In genomic region chr17:50719144-50719923, GRCh38 we compare ENCODE assay signal across 8 cellular contexts. TPM values are rescaled to one million over a fixed set of nuclear protein-coding genes. Genes with fewer than 3 reads are reported as not detected.
DNase-seq lines count a peak whose midpoint lies in the region; ATAC-seq and FAIRE-seq lines count a peak whose summit lies in the region.

LUC7L3 (plus strand) TSS chr17:50719603; CDS start chr17:50719733, 130 bp downstream.

- no peak within 1 kb of the TSS for H4K5ac ChIP-seq in mesendoderm (ENCODE audit: low read length)

- H3K9ac ChIP-seq in mesendoderm (ENCODE audit: low read length), result peak within 1 kb of the TSS; percentile 96

- peak; percentile 94 for DNase-seq in COLO829 (ENCODE audit: low spot score)
- DNase-seq in HTR-8/SVneo (ENCODE audit: insufficient read length, low spot score), result peak; percentile 98
- DNase-seq in NOMO-1 treated with DMSO at 0.1 percent for 48 hours (lab: John Stamatoyannopoulos, UW; ENCODE audit: unreplicated experiment), result peak; percentile 88
- peak; percentile 83 to 87 for DNase-seq in activated CD8-positive, alpha-beta memory T cell treated with anti-CD3 and anti-CD28 coated beads for 4 hours (ENCODE audit: low read depth in 2 of 2)
- DNase-seq in effector memory CD8-positive, alpha-beta T cell, result peak; percentile 88 to 94 (median 91)
- DNase-seq in mesendoderm, result peak; percentile 97
- peak; percentile 90 for DNase-seq in stimulated activated CD8-positive, alpha-beta memory T cell treated with anti-CD3 and anti-CD28 coated beads, Interleukin-12 subunit alpha, Interleukin-12 subunit beta, amount 100 ng/mL, for 4 hours (ENCODE audit: low read depth)

- H3K4me1 ChIP-seq in mesendoderm (ENCODE audit: control insufficient read depth, low read depth, low read length), result peaks cover 6% of the 10 kb centered on the region

- no peaks in the 10 kb centered on the region for H3K36me3 ChIP-seq in mesendoderm (ENCODE audit: control insufficient read depth, insufficient read depth, low read length)

- H2BK15ac ChIP-seq in mesendoderm (replicated peaks; ENCODE audit: low read depth), result no peak within 1 kb of the TSS

- peak within 1 kb of the TSS; percentile 7 for H2BK120ac ChIP-seq in mesendoderm (ENCODE audit: low read depth, low read length)

- peak within 1 kb of the TSS; percentile 96 for H3K4me2 ChIP-seq in mesendoderm (ENCODE audit: low read length)

- H3K79me1 ChIP-seq in mesendoderm (ENCODE audit: low read length), result no peaks in the 10 kb centered on the region

- H3K18ac ChIP-seq in mesendoderm (ENCODE audit: low read length), result peak within 1 kb of the TSS; percentile 75

- peaks cover 20 to 27% of the 10 kb centered on the region in 2 donors for H3K4me1 Mint-ChIP-seq in effector memory CD8-positive, alpha-beta T cell (ENCODE audit: low read depth in 2 of 2)

- no peaks in the 10 kb centered on the region for H3K27me3 Mint-ChIP-seq in effector memory CD8-positive, alpha-beta T cell

- H2AK5ac ChIP-seq in mesendoderm (ENCODE audit: low read length), result no peak within 1 kb of the TSS

- H3K4me3 Mint-ChIP-seq in effector memory CD8-positive, alpha-beta T cell, result peak within 1 kb of the TSS; percentile 96 to 98

- H3K4ac ChIP-seq in mesendoderm (ENCODE audit: low read depth, low read length), result peak within 1 kb of the TSS; percentile 89

- H3K4me3 ChIP-seq in mesendoderm (ENCODE audit: low read length), result peak within 1 kb of the TSS; percentile 91

- peak within 1 kb of the TSS; percentile 99 for H3K56ac ChIP-seq in mesendoderm (ENCODE audit: low read length)

- no peak within 1 kb of the TSS for H4K8ac ChIP-seq in mesendoderm (ENCODE audit: low read depth, low read length)

- peak within 1 kb of the TSS; percentile 87 for H3K27ac ChIP-seq in mesendoderm (ENCODE audit: low read depth, low read length)

- H3K27me3 ChIP-seq in mesendoderm (ENCODE audit: insufficient read depth, low read length, poor library complexity), result no peaks in the 10 kb centered on the region

- peak; percentile 89 for ATAC-seq in GM21381 (IDR thresholded peaks at IDR 0.05; ENCODE audit: unreplicated experiment)
- ATAC-seq in effector memory CD8-positive, alpha-beta T cell (replicated peaks), result peak; percentile 94

- WGBS in mesendoderm (ENCODE audit: extremely low coverage, insufficient coverage, low lambda C conversion rate), result no CpG with 5 or more reads among the region's 76 CpGs

- H3K36me3 Mint-ChIP-seq in effector memory CD8-positive, alpha-beta T cell (ENCODE audit: insufficient read depth), result peaks cover 33% of the 10 kb centered on the region

- H3K23ac ChIP-seq in mesendoderm (ENCODE audit: low read length), result peak within 1 kb of the TSS; percentile 90

- peaks cover 44% of the 10 kb centered on the region for H3K79me2 ChIP-seq in mesendoderm (ENCODE audit: control insufficient read depth, insufficient read depth, low read length)

- H3K9me3 Mint-ChIP-seq in effector memory CD8-positive, alpha-beta T cell, result no peaks in the 10 kb centered on the region

- FAIRE-seq in HTR-8/SVneo (lab: Jason Lieb, UNC), result peak; percentile 86

- H3K27ac Mint-ChIP-seq in effector memory CD8-positive, alpha-beta T cell, result peak within 1 kb of the TSS; percentile 97

- peak within 1 kb of the TSS; percentile 79 for H2BK5ac ChIP-seq in mesendoderm (ENCODE audit: low read length)

RNA-seq across cellular contexts. Expression of gene LUC7L3, which starts in this region (rescaled TPM):
- 185 TPM for polyA plus RNA-seq in mesendoderm (2013, experiment 1 of 2)
- polyA plus RNA-seq in mesendoderm (2013, experiment 2 of 2), result 187 TPM

Comparison
In these comparisons a context has a peak if more than half of its experiments do, and no peak if none do; other contexts are left out.
1. Peak in every context shown above with its lines: DNase-seq, ATAC-seq, H3K4me3 ChIP-seq and H3K27ac ChIP-seq.